ENCODE assay signal across 8 cellular contexts in the genomic region with DNA sequence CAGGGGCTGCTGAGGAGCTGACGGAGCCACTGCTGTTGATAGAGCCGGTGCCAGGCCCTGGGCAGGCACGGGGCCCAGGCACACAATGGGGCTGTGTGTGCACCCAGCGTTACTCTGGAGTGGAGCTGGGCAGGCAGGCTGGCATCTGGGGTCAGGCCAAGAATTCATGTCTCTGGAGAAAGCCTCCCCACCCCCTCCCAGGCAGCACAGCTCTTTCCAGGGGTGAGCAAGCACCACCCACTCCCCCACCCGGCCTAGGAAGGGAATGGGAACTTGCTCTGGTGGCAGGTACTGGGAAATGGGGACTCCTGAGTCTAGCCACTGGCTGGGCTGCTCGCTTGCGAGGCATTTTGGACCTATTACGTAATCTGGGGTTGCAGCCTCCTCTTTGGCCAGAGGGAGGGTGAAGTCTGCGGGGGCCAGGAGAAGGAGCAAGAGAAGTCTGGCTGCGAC. TPM values are rescaled to one million over a fixed set of nuclear protein-coding genes. Genes with fewer than 3 reads are reported as not detected.
DNase-seq lines count a peak whose midpoint lies in the region; ATAC-seq lines count a peak whose summit lies in the region.

No MANE protein-coding gene starts in this region.

- no peaks in the 10 kb centered on the region for H3K27me3 Mint-ChIP-seq in activated CD4-positive, alpha-beta T cell treated with anti-CD3 and anti-CD28 coated beads for 36 hours
- no peaks in the 10 kb centered on the region for H3K27me3 Mint-ChIP-seq in CD8-positive, alpha-beta memory T cell

- peaks cover 11% of the 10 kb centered on the region for H3K4me1 ChIP-seq in CD8-positive, alpha-beta memory T cell (ENCODE audit: insufficient read depth, low read length)

- in situ Hi-C loops in G401 (cut with HindIII; ENCODE audit: low sequenced_read_pairs) = no loop called here

- H3K27ac ChIP-seq in adipose tissue (ENCODE audit: low read depth, low read length) = peak overlapping the region; percentile 2
- no peak overlapping the region for H3K27ac ChIP-seq in CD8-positive, alpha-beta memory T cell (ENCODE audit: low read depth, low read length)

- peaks cover 29% of the 10 kb centered on the region for H3K4me1 Mint-ChIP-seq in activated CD4-positive, alpha-beta T cell treated with anti-CD3 and anti-CD28 coated beads for 36 hours
- peaks cover 28 to 41% (median 38%) of the 10 kb centered on the region in 3 donors for H3K4me1 Mint-ChIP-seq in CD8-positive, alpha-beta memory T cell

- DNase-seq in G401 (ENCODE audit: low spot score) = peak; percentile 83
- DNase-seq in left ventricle myocardium superior = peak; percentile 90
- peak; percentile 82 for DNase-seq in sciatic nerve (ENCODE audit: low spot score)
- no peak for DNase-seq in activated CD4-positive, alpha-beta T cell treated with anti-CD3 and anti-CD28 coated beads for 36 hours
- DNase-seq in CD8-positive, alpha-beta memory T cell = no peak

- 38 to 69% (median 49%) methylated on average over 9 to 10 of the region's 10 CpGs for WGBS in adipose tissue, 3 donors

- H3K36me3 ChIP-seq in CD8-positive, alpha-beta memory T cell (ENCODE audit: insufficient read depth, low read length) = no peaks in the 10 kb centered on the region

- H3K9me3 ChIP-seq in CD8-positive, alpha-beta memory T cell (ENCODE audit: low read length) = no peaks in the 10 kb centered on the region

- H3K27me3 ChIP-seq in CD8-positive, alpha-beta memory T cell (ENCODE audit: insufficient read depth, low read length, poor library complexity, severe bottlenecking) = no peaks in the 10 kb centered on the region

- no peak overlapping the region for H3K27ac Mint-ChIP-seq in activated CD4-positive, alpha-beta T cell treated with anti-CD3 and anti-CD28 coated beads for 36 hours
- no peak overlapping the region for H3K27ac Mint-ChIP-seq in CD8-positive, alpha-beta memory T cell

- CTCF ChIA-PET in activated CD4-positive, alpha-beta T cell treated with anti-CD3 and anti-CD28 coated beads for 36 hours (lab: Charles Lee) = no interaction called here
- CTCF ChIA-PET in CD8-positive, alpha-beta memory T cell (lab: Charles Lee) = no interaction called here

- no peak overlapping the region for H3K4me3 Mint-ChIP-seq in activated CD4-positive, alpha-beta T cell treated with anti-CD3 and anti-CD28 coated beads for 36 hours
- no peak overlapping the region for H3K4me3 Mint-ChIP-seq in CD8-positive, alpha-beta memory T cell

- intact Hi-C loops in left ventricle myocardium superior (cut with micrococcal nuclease) (no loop called here), sciatic nerve (cut with DNase I) (no loop called here)
- intact Hi-C loops in activated CD4-positive, alpha-beta T cell treated with anti-CD3 and anti-CD28 coated beads for 36 hours (cut with DNase I, micrococcal nuclease) = no loop called here

- no peak overlapping the region for H3K4me3 ChIP-seq in CD8-positive, alpha-beta memory T cell (ENCODE audit: low read length)

- peak; percentile 77 for ATAC-seq in left ventricle myocardium superior
- peak; percentile 70 for ATAC-seq in sciatic nerve
- ATAC-seq in activated CD4-positive, alpha-beta T cell treated with anti-CD3 and anti-CD28 coated beads for 36 hours = no peak
- no peak for ATAC-seq in GM18520 (IDR thresholded peaks at IDR 0.05; ENCODE audit: unreplicated experiment)
- no peak for ATAC-seq in GM18861 (IDR thresholded peaks at IDR 0.05; ENCODE audit: unreplicated experiment)

- POLR2A ChIA-PET in activated CD4-positive, alpha-beta T cell treated with anti-CD3 and anti-CD28 coated beads for 36 hours (lab: Charles Lee) = no interaction called here
- POLR2A ChIA-PET in CD8-positive, alpha-beta memory T cell (lab: Charles Lee) = interaction anchor here (0.5 kb wide), 1 partner anchor 1479 kb away, joined by 4 read pairs; no protein-coding TSS in a partner anchor

- H3K36me3 Mint-ChIP-seq in activated CD4-positive, alpha-beta T cell treated with anti-CD3 and anti-CD28 coated beads for 36 hours (ENCODE audit: low read depth) = no peaks in the 10 kb centered on the region
- H3K36me3 Mint-ChIP-seq in CD8-positive, alpha-beta memory T cell = peaks cover 0 to 4% (median 0%) of the 10 kb centered on the region in 3 donors

- H3K9me3 Mint-ChIP-seq in activated CD4-positive, alpha-beta T cell treated with anti-CD3 and anti-CD28 coated beads for 36 hours (ENCODE audit: low read depth) = no peaks in the 10 kb centered on the region
- H3K9me3 Mint-ChIP-seq in CD8-positive, alpha-beta memory T cell = no peaks in the 10 kb centered on the region

RNA-seq across cellular contexts. Expression of a gene that starts 22.7 kb away (rescaled TPM):
- total RNA-seq in G401 (2014; rRNA removed; shearing (Covaris generic)) = 6.7 and 9.8 TPM in 2 replicates
- 10 to 100 TPM; 10.1 to 18.1 (median 13.9) TPM for polyA plus RNA-seq in adipose tissue
- total RNA-seq in left ventricle myocardium superior (50.9 TPM), sciatic nerve (35.5 TPM)
- total RNA-seq in activated CD4-positive, alpha-beta T cell treated with anti-CD3 and anti-CD28 coated beads for 36 hours = 1 to 10 TPM; 8.5 to 9.2 TPM
- 10 to 100 TPM; 12.0 to 12.5 TPM for total RNA-seq in CD8-positive, alpha-beta memory T cell
- polyA plus RNA-seq in CD8-positive, alpha-beta memory T cell = 18.8 TPM

RNA-seq across cellular contexts. Expression of a gene that starts 34.5 kb away (rescaled TPM):
- total RNA-seq in G401 (2014; rRNA removed; shearing (Covaris generic)) = not detected in 2 replicates
- 1,000 to 10,000 TPM in 1 of 3 donors, 100 to 1,000 TPM in 1, 1 to 10 TPM in 1; 7.5 to 1,282 (median 263) TPM for polyA plus RNA-seq in adipose tissue
- total RNA-seq in left ventricle myocardium superior = not detected
- total RNA-seq in sciatic nerve = 0.27 TPM
- total RNA-seq in activated CD4-positive, alpha-beta T cell treated with anti-CD3 and anti-CD28 coated beads for 36 hours = not detected
- not detected for total RNA-seq in CD8-positive, alpha-beta memory T cell
- not detected for polyA plus RNA-seq in CD8-positive, alpha-beta memory T cell

Comparison
In these comparisons a context has a peak if more than half of its experiments do, and no peak if none do; other contexts are left out.
1. DNase-seq: peak in G401 (single experiment), left ventricle myocardium superior (single experiment) and sciatic nerve (single experiment); none in activated CD4-positive, alpha-beta T cell treated with anti-CD3 and anti-CD28 coated beads for 36 hours (single experiment) and CD8-positive, alpha-beta memory T cell (0 of 5).
2. ATAC-seq: peak in left ventricle myocardium superior (single experiment) and sciatic nerve (single experiment); none in activated CD4-positive, alpha-beta T cell treated with anti-CD3 and anti-CD28 coated beads for 36 hours (single experiment), GM18520 (single experiment) and GM18861 (single experiment).